8 cellular contexts compared by ENCODE assay signal in genomic region chr3:10248184-10248983, GRCh38. TPM values are rescaled to one million over a fixed set of nuclear protein-coding genes. Genes with fewer than 3 reads are reported as not detected.
A peak's percentile ranks its signal among the peaks of the same experiment; 100 is the strongest.
DNase-seq lines count a peak whose midpoint lies in the region; ATAC-seq, FAIRE-seq and TF ChIP-seq lines count a peak whose summit lies in the region.

A gene with protein sequence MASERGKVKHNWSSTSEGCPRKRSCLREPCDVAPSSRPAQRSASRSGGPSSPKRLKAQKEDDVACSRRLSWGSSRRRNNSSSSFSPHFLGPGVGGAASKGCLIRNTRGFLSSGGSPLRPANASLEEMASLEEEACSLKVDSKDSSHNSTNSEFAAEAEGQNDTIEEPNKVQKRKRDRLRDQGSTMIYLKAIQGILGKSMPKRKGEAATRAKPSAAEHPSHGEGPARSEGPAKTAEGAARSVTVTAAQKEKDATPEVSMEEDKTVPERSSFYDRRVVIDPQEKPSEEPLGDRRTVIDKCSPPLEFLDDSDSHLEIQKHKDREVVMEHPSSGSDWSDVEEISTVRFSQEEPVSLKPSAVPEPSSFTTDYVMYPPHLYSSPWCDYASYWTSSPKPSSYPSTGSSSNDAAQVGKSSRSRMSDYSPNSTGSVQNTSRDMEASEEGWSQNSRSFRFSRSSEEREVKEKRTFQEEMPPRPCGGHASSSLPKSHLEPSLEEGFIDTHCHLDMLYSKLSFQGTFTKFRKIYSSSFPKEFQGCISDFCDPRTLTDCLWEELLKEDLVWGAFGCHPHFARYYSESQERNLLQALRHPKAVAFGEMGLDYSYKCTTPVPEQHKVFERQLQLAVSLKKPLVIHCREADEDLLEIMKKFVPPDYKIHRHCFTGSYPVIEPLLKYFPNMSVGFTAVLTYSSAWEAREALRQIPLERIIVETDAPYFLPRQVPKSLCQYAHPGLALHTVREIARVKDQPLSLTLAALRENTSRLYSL (plus strand): TSS chr3:10248459. CDS start chr3:10249201, 742 bp downstream.

- H3K79me2 ChIP-seq in OCI-LY3 (ENCODE audit: low read length) (peaks cover 44% of the 10 kb centered on the region), endothelial cell of umbilical vein (ENCODE audit: control insufficient read depth, insufficient read depth, low read length) (peaks cover 34% of the 10 kb centered on the region)

- TF ChIP-seq CTCF in OCI-LY3 (IDR thresholded peaks at IDR 0.05; ENCODE audit: low read depth, low read length) (no peak), endothelial cell of umbilical vein (IDR thresholded peaks at IDR 0.05; ENCODE audit: extremely low read depth in 1 of 2, insufficient read depth in 1 of 2, low read depth in 1 of 2, low read length in 2 of 2) (no peak)

- CTCF ChIA-PET in endothelial cell of umbilical vein (lab: Charles Lee): interaction anchor here (0.6 to 3.2 kb wide), 10 partner anchors 15 to 316 kb away, joined by 3 to 23 read pairs (median 3); partner anchors contain the start of genes SEC13 and VHL

- H3K4me2 ChIP-seq in OCI-LY3 (ENCODE audit: low read length) (peak within 1 kb of the TSS; percentile 94), endothelial cell of umbilical vein (ENCODE audit: insufficient read depth, low read length) (peak within 1 kb of the TSS; percentile 78)

- H3K27me3 ChIP-seq in OCI-LY3 (ENCODE audit: low read depth, low read length) (no peaks in the 10 kb centered on the region), endothelial cell of umbilical vein (ENCODE audit: control insufficient read depth in 2 of 2, insufficient read depth in 2 of 2, low read length in 2 of 2) (no peaks in the 10 kb centered on the region)

- peak; percentile 98 for FAIRE-seq in endothelial cell of umbilical vein (lab: Jason Lieb, UNC)

- peak; percentile 88 for DNase-seq in DMS 273 treated with DMSO at 0.1 percent for 48 hours (lab: John Stamatoyannopoulos, UW)
- DNase-seq in HuH-7.5 (ENCODE audit: low spot score): peak; percentile 99
- DNase-seq in activated CD8-positive, alpha-beta memory T cell treated with anti-CD3 and anti-CD28 coated beads, Interleukin-2, amount 50 U/mL, for 4 hours: peak; percentile 92
- DNase-seq in endothelial cell of umbilical vein (ENCODE audit: low read depth, low spot score): peak; percentile 95
- peak; percentile 92 for DNase-seq in midbrain (lab: John Stamatoyannopoulos, UW)
- peak; percentile 91 to 93 for DNase-seq in stimulated activated CD8-positive, alpha-beta memory T cell treated with anti-CD3 and anti-CD28 coated beads, Interleukin-15, amount 100 ng/mL, for 48 hours (ENCODE audit: low read depth in 2 of 2)

- H3K4me3 ChIP-seq in OCI-LY3 (ENCODE audit: low read length) (peak within 1 kb of the TSS; percentile 95), endothelial cell of umbilical vein (replicated peaks in 1 of 3; ENCODE audit: insufficient read depth in 1 of 3, low read depth in 1 of 3, low read length in 3 of 3) (peak within 1 kb of the TSS; percentile 20 to 62 (median 58))

- peaks cover 17% of the 10 kb centered on the region for H4K20me1 ChIP-seq in OCI-LY3 (ENCODE audit: insufficient read depth, low read length)
- H4K20me1 ChIP-seq in endothelial cell of umbilical vein (replicated peaks; ENCODE audit: control insufficient read depth, extremely low read depth, insufficient read depth, low read length): no peaks in the 10 kb centered on the region

- peaks cover 24% of the 10 kb centered on the region for H3K36me3 ChIP-seq in OCI-LY3 (replicated peaks; ENCODE audit: low read depth, low read length)
- H3K36me3 ChIP-seq in endothelial cell of umbilical vein (ENCODE audit: control insufficient read depth in 2 of 2, extremely low read depth in 1 of 2, insufficient read depth in 2 of 2, low read length in 2 of 2): peaks cover 0 to 2% of the 10 kb centered on the region in 2 experiments

- BruUV-seq in endothelial cell of umbilical vein (replicated peaks; lab: Mats Ljungman, UMichigan): no TSS peak

- no peaks in the 10 kb centered on the region for H3K9me1 ChIP-seq in endothelial cell of umbilical vein (replicated peaks; ENCODE audit: control insufficient read depth, extremely low read depth, insufficient read depth, low read length)

- peaks cover 12% of the 10 kb centered on the region; the same call in 1 of the 2 replicates for H3K9me3 ChIP-seq in OCI-LY3 (ENCODE audit: insufficient read depth, low read length)
- no peaks in the 10 kb centered on the region for H3K9me3 ChIP-seq in endothelial cell of umbilical vein (replicated peaks; ENCODE audit: control insufficient read depth, insufficient read depth, low read length)

- H3K9ac ChIP-seq in OCI-LY3 (ENCODE audit: low read length) (peak within 1 kb of the TSS; percentile 93), endothelial cell of umbilical vein (replicated peaks; ENCODE audit: extremely low read depth, insufficient read depth, low read length) (peak within 1 kb of the TSS; percentile 74)

- peak within 1 kb of the TSS; percentile 47 for H3K27ac ChIP-seq in OCI-LY3 (ENCODE audit: low read length)
- H3K27ac ChIP-seq in endothelial cell of umbilical vein (ENCODE audit: insufficient read depth, low read depth, low read length): peak within 1 kb of the TSS; percentile 18

- ATAC-seq in GM21528 (IDR thresholded peaks at IDR 0.05; ENCODE audit: low FRiP score, unreplicated experiment): peak; percentile 92

- intact Hi-C loops in endothelial cell of umbilical vein (cut with micrococcal nuclease): loop anchor here (1.0 to 5.0 kb wide), 6 partner anchors 20 to 354 kb away; partner anchors contain the start of genes FANCD2 and VHL

- H3K4me1 ChIP-seq in OCI-LY3 (ENCODE audit: low read length) (peaks cover 19% of the 10 kb centered on the region), endothelial cell of umbilical vein (ENCODE audit: control insufficient read depth, extremely low read depth, insufficient read depth, low read length) (peaks cover 14% of the 10 kb centered on the region)

- dilution Hi-C loops in endothelial cell of umbilical vein (cut with MboI; ENCODE audit: extremely low pct_ligation_motif_present, low sequenced_read_pairs): no loop called here

- POLR2A ChIA-PET in endothelial cell of umbilical vein (lab: Charles Lee): interaction anchor here (0.7 to 1.0 kb wide), 3 partner anchors 13 to 83 kb away, joined by 3 read pairs; no protein-coding TSS in a partner anchor

- TF ChIP-seq POLR2A in endothelial cell of umbilical vein (IDR thresholded peaks at IDR 0.05; ENCODE audit: low read depth, low read length): peak; percentile 97

- H2AFZ ChIP-seq in OCI-LY3 (ENCODE audit: low read depth, low read length) (peak within 1 kb of the TSS; percentile 83), endothelial cell of umbilical vein (ENCODE audit: low read depth, low read length) (peak within 1 kb of the TSS; percentile 49)

TF ChIP-seq in endothelial cell of umbilical vein, 7 proteins besides CTCF, POLR2A, EP300 and RAD21:
- TF ChIP-seq FOS (IDR thresholded peaks at IDR 0.05; ENCODE audit: borderline replicate concordance, insufficient read depth, low read length) (no peak), POLR2AphosphoS5 (IDR thresholded peaks at IDR 0.05; ENCODE audit: insufficient read depth, low read depth, low read length) (peak; percentile 97), GATA2 (IDR thresholded peaks at IDR 0.05; ENCODE audit: insufficient read depth, insufficient read length, low read depth, low read length) (no peak), MYC (IDR thresholded peaks at IDR 0.05; ENCODE audit: low read depth, low read length) (no peak), EZH2 (IDR thresholded peaks at IDR 0.05; ENCODE audit: borderline replicate concordance, low read depth, low read length, severe bottlenecking) (no peak), JUN (IDR thresholded peaks at IDR 0.05; ENCODE audit: borderline replicate concordance, insufficient read depth, insufficient read length, low read depth) (no peak)
- TF ChIP-seq, protein P1, sequence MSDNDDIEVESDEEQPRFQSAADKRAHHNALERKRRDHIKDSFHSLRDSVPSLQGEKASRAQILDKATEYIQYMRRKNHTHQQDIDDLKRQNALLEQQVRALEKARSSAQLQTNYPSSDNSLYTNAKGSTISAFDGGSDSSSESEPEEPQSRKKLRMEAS (IDR thresholded peaks at IDR 0.05; ENCODE audit: insufficient read depth, insufficient read length): peak; percentile 76

RNA-seq across cellular contexts. Expression of the gene that starts here (rescaled TPM):
- 26.8 and 31.7 TPM in 2 replicates for total RNA-seq in endothelial cell of umbilical vein
- polyA plus RNA-seq in endothelial cell of umbilical vein: 10.6 and 10.7 TPM in 2 replicates
- 14.4 and 15.1 TPM in 2 replicates for polyA plus RNA-seq in endothelial cell of umbilical vein (2011; cell fraction: cytosol; rRNA removed)
- 27.7 and 28.7 TPM in 2 replicates for polyA plus RNA-seq in endothelial cell of umbilical vein (2011; cell fraction: nucleus; rRNA removed)
- 15.4 and 24.8 TPM in 2 replicates for polyA plus RNA-seq in endothelial cell of umbilical vein (2012)
- polyA minus RNA-seq in endothelial cell of umbilical vein: 27.0 and 27.2 TPM in 2 replicates
- polyA minus RNA-seq in endothelial cell of umbilical vein (2011; cell fraction: cytosol; rRNA and poly(A)+ RNA removed): 23.9 TPM
- 23.7 and 23.8 TPM in 2 replicates for polyA minus RNA-seq in endothelial cell of umbilical vein (2011; cell fraction: nucleus; rRNA and poly(A)+ RNA removed)

Comparison
In these comparisons a context has a peak if more than half of its experiments do, and no peak if none do; other contexts are left out.
1. Peak in every context shown above with its lines: DNase-seq, ATAC-seq, H3K4me3 ChIP-seq and H3K27ac ChIP-seq.